Comparison of ENCODE assay signal across 22 cellular contexts in the genomic region with DNA sequence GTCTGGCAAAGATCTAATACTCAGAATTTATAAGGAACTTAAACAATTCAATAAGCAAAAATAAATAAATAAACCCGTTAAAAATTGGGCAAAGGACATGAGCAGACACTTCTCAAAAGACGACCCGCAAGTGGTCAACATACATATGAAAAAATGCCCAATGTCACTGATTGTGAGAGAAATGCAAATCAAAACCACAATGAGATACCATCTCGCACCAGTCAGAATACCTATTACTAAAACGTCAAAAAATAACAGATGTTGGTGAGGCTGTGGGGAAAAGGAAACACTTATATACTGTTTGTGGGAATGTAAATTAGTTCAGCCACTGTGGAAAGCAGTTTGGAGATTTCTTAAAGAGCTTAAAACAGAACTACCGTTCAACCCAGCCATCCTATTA.
"Had no signal": no experiment of that assay in that cellular context is flagged by ENCODE, and none has a peak within 500 bp of the region (broad histone marks: within the 10 kb centered on the region; RNA-seq: fewer than 3 reads in every experiment).

No MANE protein-coding gene starts in this region.

- H3K4me3 Mint-ChIP-seq: activated naive CD4-positive, alpha-beta T cell treated with anti-CD3 and anti-CD28 coated beads, Interleukin-2, amount 10 ng/mL, durations not matched to agents 7 days and 5 days; mesothelial cell of epicardium; nephron had no signal

- H3K4me1 Mint-ChIP-seq: activated naive CD4-positive, alpha-beta T cell treated with anti-CD3 and anti-CD28 coated beads, Interleukin-2, amount 10 ng/mL, durations not matched to agents 7 days and 5 days; mesothelial cell of epicardium; nephron had no signal

- DNase-seq: activated CD4-positive, alpha-beta T cell treated with anti-CD3 and anti-CD28 coated beads for 1 hour; activated CD8-positive, alpha-beta memory T cell treated with anti-CD3 and anti-CD28 coated beads for 24 hours; activated CD8-positive, alpha-beta memory T cell treated with anti-CD3 and anti-CD28 coated beads, Interleukin-2, amount 50 U/mL, for 48 hours; activated effector memory CD4-positive, alpha-beta T cell treated with Interleukin-2 at 50 U/mL for 16 hours; activated naive CD4-positive, alpha-beta T cell treated with anti-CD3 and anti-CD28 coated beads, Interleukin-2, amount 10 ng/mL, durations not matched to agents 7 days and 5 days; activated T-cell treated with anti-CD3 and anti-CD28 coated beads, Interleukin-2, amount 50 U/mL, for 48 hours; aorta; erythroblast; foreskin melanocyte; glutamatergic neuron; hippocampal formation; left colon; nucleus accumbens; retina; spleen; stimulated activated naive CD4-positive, alpha-beta T cell treated with Interleukin-2 at 50 U/mL for 16 hours; uterus; WERI-Rb-1 had no signal

- ATAC-seq: left colon had no signal

- FAIRE-seq: endometrium, islet of Langerhans had no signal

- H3K36me3 Mint-ChIP-seq: activated naive CD4-positive, alpha-beta T cell treated with anti-CD3 and anti-CD28 coated beads, Interleukin-2, amount 10 ng/mL, durations not matched to agents 7 days and 5 days; mesothelial cell of epicardium had no signal

- H3K27ac Mint-ChIP-seq: activated naive CD4-positive, alpha-beta T cell treated with anti-CD3 and anti-CD28 coated beads, Interleukin-2, amount 10 ng/mL, durations not matched to agents 7 days and 5 days; mesothelial cell of epicardium; nephron had no signal

- H3K9me3 Mint-ChIP-seq: activated naive CD4-positive, alpha-beta T cell treated with anti-CD3 and anti-CD28 coated beads, Interleukin-2, amount 10 ng/mL, durations not matched to agents 7 days and 5 days had no signal
